25 cellular contexts compared by ENCODE assay signal in the genomic region with DNA sequence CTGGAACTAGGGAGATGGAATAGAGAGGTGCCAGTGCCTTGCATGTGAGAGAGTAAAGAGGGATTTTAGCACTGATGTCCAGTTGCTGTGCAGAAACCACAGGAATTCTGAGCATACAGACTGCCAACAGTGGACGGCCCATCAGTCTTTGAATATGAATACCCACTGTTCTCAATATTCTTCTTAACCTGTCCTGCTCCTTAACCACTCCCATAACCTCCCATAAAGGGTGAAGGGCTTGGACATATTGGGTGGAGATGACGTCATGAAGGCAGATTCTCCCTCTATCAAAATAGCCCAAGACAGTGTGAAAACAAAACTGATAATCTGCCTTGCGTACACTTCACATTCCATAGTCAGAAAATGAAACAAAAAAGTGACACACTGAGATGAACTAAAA.
A peak's percentile ranks its signal among the peaks of the same experiment; 100 is the strongest.
DNase-seq lines count a peak whose midpoint lies in the region; FAIRE-seq and TF ChIP-seq lines count a peak whose summit lies in the region.
"Had no signal": no experiment of that assay in that cellular context is flagged by ENCODE, and none has a peak within 500 bp of the region (broad histone marks: within the 10 kb centered on the region; RNA-seq: fewer than 3 reads in every experiment).

No MANE protein-coding gene starts in this region.

- peak; percentile 20 for DNase-seq in HS-27A (ENCODE audit: low read depth)
- peak; percentile 26 for DNase-seq in adipocyte (ENCODE audit: low read depth)
- peak; percentile 10 for DNase-seq in fibroblast of pulmonary artery (ENCODE audit: low read depth)
- DNase-seq in urothelium cell line (ENCODE audit: low spot score) = peak; percentile 3
- no peak for DNase-seq in CD1c-positive myeloid dendritic cell (ENCODE audit: extremely low spot score)
- no peak for DNase-seq in NCI-H1436 (lab: John Stamatoyannopoulos, UW)
- no peak for DNase-seq in 8988T
- DNase-seq: activated CD4-positive, alpha-beta T cell treated with anti-CD3 and anti-CD28 coated beads, Interleukin-2, amount 10 ng/mL, durations not matched to agents 24 days and 14 days; activated naive CD4-positive, alpha-beta T cell treated with anti-CD3 and anti-CD28 coated beads for 36 hours; CD8-positive, alpha-beta memory T cell; cerebellar nuclear complex; DMS153; H7; heart left ventricle; left cardiac atrium; naive B cell; NCI-H1092; NCI-H1930; occipital lobe; stimulated activated CD4-positive, alpha-beta T cell treated with anti-CD3 and anti-CD28 coated beads, Interleukin-12 subunit alpha, Interleukin-12 subunit beta, amount 100 ng/mL, for 4 hours; stimulated activated CD4-positive, alpha-beta T cell treated with anti-CD3 and anti-CD28 coated beads, Interleukin-4, amount 100 ng/mL, for 4 hours; stimulated activated naive CD4-positive, alpha-beta T cell; testis had no signal

- FAIRE-seq in urothelium cell line (lab: Jason Lieb, UNC) = no peak
- FAIRE-seq: G401.6, GM18507 had no signal

- no peak overlapping the region for H3K9ac ChIP-seq in adipocyte (ENCODE audit: low read length)

- H3K27me3 ChIP-seq in adipocyte (replicated peaks; ENCODE audit: control insufficient read depth, insufficient read depth, low read length) = no peaks in the 10 kb centered on the region
- H3K27me3 ChIP-seq: heart left ventricle, testis had no signal

- TF ChIP-seq CTCF in fibroblast of pulmonary artery (IDR thresholded peaks at IDR 0.05; ENCODE audit: low read length, missing control alignments) = no peak

- H3K4me3 ChIP-seq in adipocyte (ENCODE audit: low read length) (no peak overlapping the region), fibroblast of pulmonary artery (replicated peaks; ENCODE audit: low read depth, low read length) (no peak overlapping the region)
- H3K4me3 ChIP-seq: heart left ventricle, testis had no signal

- H3K4me1 ChIP-seq in adipocyte (ENCODE audit: control insufficient read depth, insufficient read depth, low read length) = no peaks in the 10 kb centered on the region
- H3K4me1 ChIP-seq: heart left ventricle, testis had no signal

- H3K36me3 ChIP-seq in adipocyte (ENCODE audit: control insufficient read depth, insufficient read depth, low read length, severe bottlenecking) = no peaks in the 10 kb centered on the region
- H3K36me3 ChIP-seq: heart left ventricle had no signal

- H3K9me3 ChIP-seq in adipocyte (ENCODE audit: control insufficient read depth, low read length) = no peaks in the 10 kb centered on the region
- H3K9me3 ChIP-seq: heart left ventricle, testis had no signal

Comparison
In these comparisons a context has a peak if more than half of its experiments do, and no peak if none do; other contexts are left out.
1. DNase-seq: peak in HS-27A (single experiment), adipocyte (single experiment), fibroblast of pulmonary artery (single experiment) and urothelium cell line (single experiment); none in CD1c-positive myeloid dendritic cell (single experiment), NCI-H1436 (single experiment) and 8988T (single experiment).